ENCODE assay signal across 8 cellular contexts in the genomic region with DNA sequence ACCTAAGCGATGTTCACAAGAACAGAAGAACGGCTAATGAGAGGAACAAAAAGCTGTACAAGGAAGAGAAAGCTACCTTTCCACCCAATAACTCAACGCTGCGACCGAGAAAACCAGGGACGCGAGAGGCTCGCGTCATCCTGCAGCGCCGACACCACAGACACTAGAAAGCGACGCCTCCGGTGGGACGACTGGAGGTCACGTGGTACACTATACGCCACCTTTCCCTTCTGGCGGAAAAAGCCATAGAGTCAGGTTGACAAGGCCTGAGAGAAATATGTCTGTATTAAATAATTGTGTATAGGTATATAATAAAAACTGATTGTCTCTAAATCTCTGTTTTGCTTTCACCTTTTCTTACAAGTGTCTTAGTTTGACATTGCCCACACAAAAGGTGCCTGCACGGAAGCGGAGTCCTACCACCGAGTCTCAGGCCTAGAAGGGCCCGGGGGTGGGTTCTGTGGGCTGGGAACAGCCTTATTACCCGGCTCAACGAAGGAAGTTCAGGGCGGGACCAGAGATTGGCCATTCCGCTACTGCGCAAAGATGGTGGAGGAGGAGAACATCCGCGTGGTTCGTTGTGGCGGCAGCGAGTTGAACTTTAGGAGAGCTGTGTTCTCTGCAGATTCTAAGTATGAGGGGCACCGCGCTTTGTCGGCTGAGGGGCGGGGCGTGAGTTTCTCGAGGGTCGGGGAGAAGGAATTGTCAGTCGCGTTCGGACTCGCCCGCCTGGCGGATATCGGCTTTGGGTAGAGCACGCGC. TPM values are rescaled to one million over a fixed set of nuclear protein-coding genes. Genes with fewer than 3 reads are reported as not detected.
DNase-seq lines count a peak whose midpoint lies in the region; ATAC-seq, FAIRE-seq and TF ChIP-seq lines count a peak whose summit lies in the region.

A gene (plus strand): TSS at position 528 of the 762 bp plus-strand sequence. CDS start 19 bp downstream, at position 547.

- H3K27me3 ChIP-seq in astrocyte (ENCODE audit: insufficient read depth, low read length), result no peaks in the 10 kb centered on the region
- no peaks in the 10 kb centered on the region for H3K27me3 ChIP-seq in right cardiac atrium (ENCODE audit: control insufficient read depth, insufficient read depth)
- H3K27me3 ChIP-seq in uterus, result no peaks in the 10 kb centered on the region

- peak within 1 kb of the TSS; percentile 93 for H2AFZ ChIP-seq in astrocyte (ENCODE audit: low read depth, low read length)

- intact Hi-C loops in right cardiac atrium (cut with DNase I), result no loop called here
- intact Hi-C loops in uterus (cut with DNase I; ENCODE audit: low total_unique reads), result no loop called here

- peak within 1 kb of the TSS; percentile 89 for H3K4me2 ChIP-seq in astrocyte (ENCODE audit: low read length)

- WGBS in right cardiac atrium, result under 1% methylated on average over 48 of the region's 48 CpGs

- peaks cover 33% of the 10 kb centered on the region for H4K20me1 ChIP-seq in astrocyte (ENCODE audit: insufficient read depth, low read length)

- H3K36me3 ChIP-seq in astrocyte (ENCODE audit: insufficient read depth, low read length) (peaks cover 5% of the 10 kb centered on the region), uterus (no peaks in the 10 kb centered on the region)

- H3K9me3 ChIP-seq in astrocyte (ENCODE audit: insufficient read depth, low read depth, low read length) (no peaks in the 10 kb centered on the region), right cardiac atrium (ENCODE audit: control insufficient read depth, low read length) (no peaks in the 10 kb centered on the region), uterus (no peaks in the 10 kb centered on the region)

- H3K4me1 Mint-ChIP-seq in T-helper 2 cell treated with Interferon-gamma antibody and Interleukin-4, amounts not matched to agents 5 μg/mL and 100 μg/mL, for 36 hours (ENCODE audit: low read depth), result peaks cover 9% of the 10 kb centered on the region
- H3K4me1 Mint-ChIP-seq in astrocyte (ENCODE audit: low read depth, unreplicated experiment), result peaks cover 2% of the 10 kb centered on the region

- peak within 1 kb of the TSS; percentile 94 for H3K9ac ChIP-seq in astrocyte (ENCODE audit: low read length)

- no peak within 1 kb of the TSS for H3K4me3 Mint-ChIP-seq in T-helper 2 cell treated with Interferon-gamma antibody and Interleukin-4, amounts not matched to agents 5 μg/mL and 100 μg/mL, for 36 hours
- no peak within 1 kb of the TSS for H3K4me3 Mint-ChIP-seq in astrocyte (ENCODE audit: unreplicated experiment)

- DNase-seq in NCI-H1930 (lab: John Stamatoyannopoulos, UW), result peak; percentile 87 to 92
- DNase-seq in T-helper 2 cell treated with Interferon-gamma antibody and Interleukin-4, amounts not matched to agents 5 μg/mL and 100 μg/mL, for 36 hours (ENCODE audit: low spot score), result peak; percentile 89
- DNase-seq in astrocyte (ENCODE audit: low read depth), result peak; percentile 91
- peak; percentile 94 to 97 (median 95) for DNase-seq in right cardiac atrium
- peak; percentile 85 for DNase-seq in pulmonary artery endothelial cell (ENCODE audit: low read depth, low spot score)
- DNase-seq in uterus, result peak; percentile 93 to 94

- H3K4me3 ChIP-seq in astrocyte (ENCODE audit: insufficient read depth, low read depth, low read length) (peak within 1 kb of the TSS; percentile 96), right cardiac atrium (ENCODE audit: low read length) (peak within 1 kb of the TSS; percentile 82), uterus (peak within 1 kb of the TSS; percentile 64 to 91)

- H3K9me3 Mint-ChIP-seq in T-helper 2 cell treated with Interferon-gamma antibody and Interleukin-4, amounts not matched to agents 5 μg/mL and 100 μg/mL, for 36 hours, result no peaks in the 10 kb centered on the region
- H3K9me3 Mint-ChIP-seq in astrocyte (ENCODE audit: unreplicated experiment), result no peaks in the 10 kb centered on the region

- peak within 1 kb of the TSS; percentile 94 for H3K27ac ChIP-seq in astrocyte (ENCODE audit: low read depth, low read length)
- peak within 1 kb of the TSS; percentile 96 for H3K27ac ChIP-seq in right cardiac atrium (ENCODE audit: low read length)
- H3K27ac ChIP-seq in uterus, result peak within 1 kb of the TSS; percentile 96 to 97

- no peak for TF ChIP-seq CTCF in astrocyte (IDR thresholded peaks at IDR 0.05; ENCODE audit: insufficient read depth, low read depth, low read length)
- peak in 3 of 4 experiments; percentile 3 to 29 (median 15) for TF ChIP-seq CTCF in uterus (IDR thresholded peaks at IDR 0.05)

- H3K36me3 Mint-ChIP-seq in T-helper 2 cell treated with Interferon-gamma antibody and Interleukin-4, amounts not matched to agents 5 μg/mL and 100 μg/mL, for 36 hours (ENCODE audit: low read depth), result peaks cover 8% of the 10 kb centered on the region
- peaks cover 1% of the 10 kb centered on the region for H3K36me3 Mint-ChIP-seq in astrocyte (ENCODE audit: low read depth, unreplicated experiment)

- H3K79me2 ChIP-seq in astrocyte (ENCODE audit: insufficient read depth, low read length), result peaks cover 48% of the 10 kb centered on the region

- no peaks in the 10 kb centered on the region for H3K27me3 Mint-ChIP-seq in T-helper 2 cell treated with Interferon-gamma antibody and Interleukin-4, amounts not matched to agents 5 μg/mL and 100 μg/mL, for 36 hours (ENCODE audit: low read depth)
- H3K27me3 Mint-ChIP-seq in astrocyte (ENCODE audit: low read depth, unreplicated experiment), result no peaks in the 10 kb centered on the region

- H3K4me1 ChIP-seq in astrocyte (ENCODE audit: insufficient read depth, low read length) (peaks cover 13% of the 10 kb centered on the region), right cardiac atrium (ENCODE audit: control insufficient read depth, insufficient read depth, low read length) (no peaks in the 10 kb centered on the region), uterus (peaks cover 6 to 9% of the 10 kb centered on the region in 2 donors)

- ATAC-seq in GM18502 (IDR thresholded peaks at IDR 0.05; ENCODE audit: poor library complexity, unreplicated experiment), result peak; percentile 89
- ATAC-seq in HG02970 (IDR thresholded peaks at IDR 0.05; ENCODE audit: low FRiP score, unreplicated experiment), result peak; percentile 95
- peak; percentile 99 for ATAC-seq in right cardiac atrium

- H3K27ac Mint-ChIP-seq in T-helper 2 cell treated with Interferon-gamma antibody and Interleukin-4, amounts not matched to agents 5 μg/mL and 100 μg/mL, for 36 hours, result peak within 1 kb of the TSS; percentile 100
- H3K27ac Mint-ChIP-seq in astrocyte (ENCODE audit: unreplicated experiment), result peak within 1 kb of the TSS; percentile 97

- FAIRE-seq in astrocyte (lab: Jason Lieb, UNC), result peak; percentile 93

- peak; percentile 64 to 81 for TF ChIP-seq POLR2A in uterus (IDR thresholded peaks at IDR 0.05)

RNA-seq across cellular contexts. Expression of the gene that starts here (rescaled TPM):
- total RNA-seq in astrocyte, result 38.9 and 39.5 TPM in 2 replicates
- total RNA-seq in right cardiac atrium, result 10 to 100 TPM; 18.3 to 20.0 (median 19.3) TPM
- 12.6 TPM for polyA plus RNA-seq in right cardiac atrium
- 82.4 and 89.2 TPM in 2 replicates for total RNA-seq in pulmonary artery endothelial cell
- total RNA-seq in uterus, result 100 to 1,000 TPM in 1 of 4 donors, 10 to 100 TPM in 3; 24.8 to 103 (median 48.8) TPM

Comparison
In these comparisons a context has a peak if more than half of its experiments do, and no peak if none do; other contexts are left out.
1. Peak in every context shown above with its lines: DNase-seq, ATAC-seq, H3K4me3 ChIP-seq and H3K27ac ChIP-seq.